Comparison of ENCODE assay signal across 1 cellular context in genomic region chr10:73225518-73225917, GRCh38.
TF ChIP-seq lines count a peak whose summit lies in the region.

No MANE protein-coding gene starts in this region.

TF ChIP-seq in IMR-90, 13 proteins besides CTCF, POLR2A, EP300 and RAD21:
- TF ChIP-seq MAZ (IDR thresholded peaks at IDR 0.05; ENCODE audit: borderline replicate concordance, low read depth, low read length) (no peak), NFE2L2 (IDR thresholded peaks at IDR 0.05; ENCODE audit: low read depth, low read length) (no peak), MAFK (IDR thresholded peaks at IDR 0.05; ENCODE audit: low read depth, low read length) (no peak), SMC3 (IDR thresholded peaks at IDR 0.05; ENCODE audit: low read depth, low read length) (no peak), MXI1 (IDR thresholded peaks at IDR 0.05; ENCODE audit: borderline replicate concordance, low read depth, low read length) (no peak), USF2 (IDR thresholded peaks at IDR 0.05; ENCODE audit: low read depth, low read length) (no peak), BHLHE40 (IDR thresholded peaks at IDR 0.05; ENCODE audit: low read depth, low read length) (no peak), CEBPB (IDR thresholded peaks at IDR 0.05; ENCODE audit: low read depth, low read length) (no peak), RCOR1 (IDR thresholded peaks at IDR 0.05; ENCODE audit: insufficient replicate concordance, low read length) (no peak), RFX5 (IDR thresholded peaks at IDR 0.05; ENCODE audit: low read depth, low read length) (no peak), ELK1 (IDR thresholded peaks at IDR 0.05; ENCODE audit: borderline replicate concordance, low read depth, low read length) (no peak), FOS (IDR thresholded peaks at IDR 0.05; ENCODE audit: low read depth, low read length) (no peak), CHD1 (IDR thresholded peaks at IDR 0.05; ENCODE audit: low read depth, low read length) (no peak)
